ENCODE assay signal across 11 cellular contexts in the genomic region with DNA sequence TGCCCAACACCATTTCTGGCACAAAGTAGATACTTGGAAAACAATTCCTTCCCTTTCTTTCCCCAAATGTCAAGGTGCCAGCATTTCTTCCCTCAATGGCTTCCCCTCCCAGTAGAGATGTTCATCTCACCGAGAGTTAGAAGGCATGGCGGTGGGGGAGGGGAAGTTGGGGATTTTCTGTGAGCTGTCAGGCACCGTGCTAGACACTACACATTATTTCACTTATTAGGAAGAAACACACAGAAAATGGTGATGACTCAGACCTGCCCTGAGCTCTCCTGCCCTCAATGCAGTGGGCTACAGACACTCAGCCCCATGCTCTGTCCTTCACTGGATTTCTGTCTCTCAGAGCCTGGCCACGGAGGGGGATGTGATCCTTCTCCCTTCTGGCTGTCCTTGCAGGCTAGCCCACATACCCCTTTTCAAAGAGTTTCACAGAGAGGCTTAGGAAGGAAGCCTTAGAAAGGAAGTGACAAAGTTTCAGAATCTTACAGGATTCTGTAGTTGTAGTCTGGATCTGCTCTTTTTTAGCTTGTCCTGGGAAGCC. TPM values are rescaled to one million over a fixed set of nuclear protein-coding genes. Genes with fewer than 3 reads are reported as not detected.
A peak's percentile ranks its signal among the peaks of the same experiment; 100 is the strongest.
DNase-seq lines count a peak whose midpoint lies in the region; ATAC-seq and FAIRE-seq lines count a peak whose summit lies in the region.
"Had no signal": no experiment of that assay in that cellular context is flagged by ENCODE, and none has a peak within 500 bp of the region (broad histone marks: within the 10 kb centered on the region; RNA-seq: fewer than 3 reads in every experiment).

No MANE protein-coding gene starts in this region.

- peak; percentile 67 for DNase-seq in activated naive CD4-positive, alpha-beta T cell treated with Interleukin-2 at 50 U/mL for 16 hours
- no peak for DNase-seq in activated naive CD4-positive, alpha-beta T cell treated with anti-CD3 and anti-CD28 coated beads, Interleukin-2, amount 50 U/mL, for 16 hours
- DNase-seq in activated T-cell treated with anti-CD3 and anti-CD28 coated beads for 4 hours (peak; percentile 32), iris pigment epithelial cell (ENCODE audit: low read depth) (peak; percentile 59), AG20443 (ENCODE audit: low spot score) (no peak), frontal cortex (ENCODE audit: low spot score in 2 of 2) (no peak), mesenteric fat pad (ENCODE audit: low spot score) (no peak)
- peak; percentile 83 for DNase-seq in stimulated activated naive CD8-positive, alpha-beta T cell treated with anti-CD3 and anti-CD28 coated beads, Interleukin-15, Interleukin-2, amounts not matched to agents 100 U/mL and 50 U/mL, for 24 hours
- DNase-seq: substantia nigra had no signal

- ATAC-seq in stimulated activated naive CD8-positive, alpha-beta T cell treated with anti-CD3 and anti-CD28 coated beads, Interleukin-15, Interleukin-2, amounts not matched to agents 100 U/mL and 50 U/mL, for 24 hours: peak; percentile 74
- ATAC-seq: gastroesophageal sphincter had no signal

- no peak for FAIRE-seq in frontal cortex (lab: Jason Lieb, UNC)

RNA-seq across cellular contexts. Expression of a gene that starts 12.0 kb away (rescaled TPM):
- total RNA-seq in frontal cortex (not detected), mesenteric fat pad (4.0 TPM)

RNA-seq across cellular contexts. Expression of a gene that starts 23.5 kb away (rescaled TPM):
- total RNA-seq in frontal cortex: not detected
- total RNA-seq in mesenteric fat pad: not detected
- total RNA-seq: LHCN-M2 had no signal

RNA-seq across cellular contexts. Expression of a gene that starts 38.4 kb away (rescaled TPM):
- total RNA-seq in frontal cortex (0.41 TPM), mesenteric fat pad (not detected)

RNA-seq across cellular contexts. Expression of a gene that starts 51.3 kb away (rescaled TPM):
- not detected for total RNA-seq in frontal cortex
- not detected for total RNA-seq in mesenteric fat pad
- total RNA-seq: gastroesophageal sphincter, LHCN-M2 had no signal

Comparison
In these comparisons a context has a peak if more than half of its experiments do, and no peak if none do; other contexts are left out.
1. DNase-seq: peak in activated naive CD4-positive, alpha-beta T cell treated with Interleukin-2 at 50 U/mL for 16 hours (single experiment), activated T-cell treated with anti-CD3 and anti-CD28 coated beads for 4 hours (single experiment), iris pigment epithelial cell (single experiment) and stimulated activated naive CD8-positive, alpha-beta T cell treated with anti-CD3 and anti-CD28 coated beads, Interleukin-15, Interleukin-2, amounts not matched to agents 100 U/mL and 50 U/mL, for 24 hours (single experiment); none in activated naive CD4-positive, alpha-beta T cell treated with anti-CD3 and anti-CD28 coated beads, Interleukin-2, amount 50 U/mL, for 16 hours (single experiment), AG20443 (single experiment), frontal cortex (0 of 2) and mesenteric fat pad (single experiment).